8 cellular contexts compared by ENCODE assay signal in genomic region chr3:158791259-158791920, GRCh38. TPM values are rescaled to one million over a fixed set of nuclear protein-coding genes. Genes with fewer than 3 reads are reported as not detected.
DNase-seq lines count a peak whose midpoint lies in the region; ATAC-seq and TF ChIP-seq lines count a peak whose summit lies in the region.

No MANE protein-coding gene starts in this region.

- no peak for DNase-seq in AG04450 (ENCODE audit: low read depth, low spot score)
- peak; percentile 79 for DNase-seq in NCI-H1092 treated with DMSO at 0.1 percent for 48 hours (lab: John Stamatoyannopoulos, UW)
- DNase-seq in SK-MEL-5 (ENCODE audit: low read depth, low spot score): peak; percentile 83
- peak; percentile 87 to 88 for DNase-seq in cardiac fibroblast (ENCODE audit: low read depth in 2 of 2)
- peak; percentile 75 for DNase-seq in kidney glomerular epithelial cell (lab: John Stamatoyannopoulos, UW)
- peak; percentile 10 to 20 for DNase-seq in thyroid gland

- H3K4me1 ChIP-seq in thyroid gland: peaks cover 0 to 6% of the 10 kb centered on the region in 2 donors

- no peak for TF ChIP-seq POLR2A in thyroid gland (IDR thresholded peaks at IDR 0.05)

- in situ Hi-C loops in SK-MEL-5 (cut with HindIII; ENCODE audit: low pct_unique_long_range_greater_than_20kb, low sequenced_read_pairs): no loop called here

- H3K4me3 ChIP-seq in AG04450 (ENCODE audit: low read depth, low read length): no peak overlapping the region
- H3K4me3 ChIP-seq in cardiac fibroblast (replicated peaks in 1 of 2; ENCODE audit: low read depth in 2 of 2, low read length in 2 of 2): no peak overlapping the region
- H3K4me3 ChIP-seq in thyroid gland (replicated peaks in 1 of 3): no peak overlapping the region

- CTCF ChIA-PET in AG04450 (lab: Charles Lee): interaction anchor here (0.6 to 4.1 kb wide), 22 partner anchors 9 to 263 kb away, joined by 3 to 268 read pairs (median 4); partner anchors contain the start of gene MFSD1

- no peak overlapping the region for H3K27ac ChIP-seq in AG04450 (ENCODE audit: low read depth, low read length)
- no peak overlapping the region for H3K27ac ChIP-seq in thyroid gland

- no peaks in the 10 kb centered on the region for H3K36me3 ChIP-seq in thyroid gland

- H3K27me3 ChIP-seq in AG04450 (ENCODE audit: control insufficient read depth, insufficient read depth, low read length) (no peaks in the 10 kb centered on the region), thyroid gland (no peaks in the 10 kb centered on the region)

- intact Hi-C loops in thyroid gland (cut with DNase I): loop anchor here (2.0 kb wide), 1 partner anchor 63 kb away; no protein-coding TSS in a partner anchor

- H3K9me3 ChIP-seq in AG04450 (ENCODE audit: control insufficient read depth, insufficient read depth, low read length) (peaks cover 5% of the 10 kb centered on the region; the same call in 1 of the 2 replicates), thyroid gland (no peaks in the 10 kb centered on the region)

- TF ChIP-seq CTCF in AG04450 (IDR thresholded peaks at IDR 0.05; ENCODE audit: low read depth, low read length) (peak; percentile 84), GM12874 (IDR thresholded peaks at IDR 0.05; ENCODE audit: insufficient read depth, low read depth, low read length) (peak; percentile 67), cardiac fibroblast (IDR thresholded peaks at IDR 0.05; ENCODE audit: low read depth, low read length) (peak; percentile 69), thyroid gland (IDR thresholded peaks at IDR 0.05) (peak; percentile 57 to 90 (median 80))

- WGBS in thyroid gland, 2 donors: 1 to 4% methylated on average over 8 of the region's 8 CpGs

- POLR2A ChIA-PET in AG04450 (lab: Yijun Ruan, JAX): interaction anchor here (0.7 to 1.1 kb wide), 2 partner anchors 130 to 274 kb away, joined by 3 to 6 read pairs; no protein-coding TSS in a partner anchor

- peak; percentile 71 for ATAC-seq in HG02678 (IDR thresholded peaks at IDR 0.05; ENCODE audit: unreplicated experiment)

RNA-seq across cellular contexts. Expression of gene MFSD1, which starts 10.5 kb away (rescaled TPM):
- 69.6 and 89.9 TPM in 2 replicates for polyA plus RNA-seq in AG04450 (2011; rRNA removed)
- polyA minus RNA-seq in AG04450 (2011; rRNA and poly(A)+ RNA removed): 34.7 and 44.4 TPM in 2 replicates
- 58.3 and 62.4 TPM in 2 replicates for total RNA-seq in SK-MEL-5 (2014; rRNA removed; shearing (Covaris generic))
- polyA plus RNA-seq in SK-MEL-5 (2015; cell fraction: cytosol; rRNA removed): 39.6 and 43.0 TPM in 2 replicates
- polyA plus RNA-seq in SK-MEL-5 (2015; cell fraction: nucleus; rRNA removed): 26.0 and 28.5 TPM in 2 replicates
- 100 to 1,000 TPM in 2 of 4 donors, 10 to 100 TPM in 2; 86.6 to 136 (median 96.2) TPM for total RNA-seq in thyroid gland

RNA-seq across cellular contexts. Expression of gene RARRES1, which starts 59.1 kb away (rescaled TPM):
- 39.0 and 50.4 TPM in 2 replicates for polyA plus RNA-seq in AG04450 (2011; rRNA removed)
- polyA minus RNA-seq in AG04450 (2011; rRNA and poly(A)+ RNA removed): 5.9 and 7.3 TPM in 2 replicates
- 0.58 TPM in 1 of 2 replicates, not detected in the other for total RNA-seq in SK-MEL-5 (2014; rRNA removed; shearing (Covaris generic))
- polyA plus RNA-seq in SK-MEL-5 (2015; cell fraction: cytosol; rRNA removed): not detected in 2 replicates
- polyA plus RNA-seq in SK-MEL-5 (2015; cell fraction: nucleus; rRNA removed): not detected in 2 replicates
- total RNA-seq in thyroid gland: 100 to 1,000 TPM in 1 of 4 donors, 10 to 100 TPM in 1, 1 to 10 TPM in 2; 4.8 to 394 (median 21.4) TPM
